ENCODE assay signal across 33 cellular contexts in the genomic region with DNA sequence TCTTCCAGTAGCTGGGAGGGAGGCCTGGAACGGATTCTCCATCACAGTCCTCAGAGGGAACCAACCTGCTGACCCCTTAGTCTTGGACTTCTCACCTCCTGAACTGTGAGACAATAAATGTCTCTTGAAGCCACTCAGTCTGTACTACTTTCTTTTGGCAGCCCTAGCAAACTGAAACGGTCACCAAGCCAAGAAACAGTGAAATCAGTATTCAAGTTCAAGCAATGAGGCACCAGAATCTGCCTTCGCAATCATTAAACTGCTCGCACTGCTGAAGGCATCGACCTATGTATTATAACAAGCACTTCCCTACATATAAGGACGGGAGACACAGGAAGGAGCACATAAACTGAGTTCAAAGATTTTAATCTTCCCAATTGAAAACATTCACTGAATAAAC.
"Had no signal": no experiment of that assay in that cellular context is flagged by ENCODE, and none has a peak within 500 bp of the region (broad histone marks: within the 10 kb centered on the region; RNA-seq: fewer than 3 reads in every experiment).

No MANE protein-coding gene starts in this region.

- H3K27me3 Mint-ChIP-seq: brain had no signal

- H3K9me3 ChIP-seq: SJCRH30 had no signal

- H3K36me3 Mint-ChIP-seq: activated naive CD4-positive, alpha-beta T cell treated with anti-CD3 and anti-CD28 coated beads, Interleukin-2, amount 50 U/mL, for 72 hours; brain had no signal

- ATAC-seq: activated naive CD4-positive, alpha-beta T cell treated with anti-CD3 and anti-CD28 coated beads, Interleukin-2, amount 50 U/mL, for 72 hours; activated T-cell treated with anti-CD3 and anti-CD28 coated beads, Interleukin-2, amount 50 U/mL, for 4 hours; Panc1 had no signal

- DNase-seq: activated CD4-positive, alpha-beta T cell treated with anti-CD3 and anti-CD28 coated beads for 1 hour; activated CD4-positive, alpha-beta T cell treated with anti-CD3 and anti-CD28 coated beads for 48 hours; activated CD4-positive, alpha-beta T cell treated with anti-CD3 and anti-CD28 coated beads, Interleukin-2, amount 50 U/mL, for 4 hours; activated CD4-positive, CD25-positive, alpha-beta regulatory T cell; activated CD8-positive, alpha-beta memory T cell treated with anti-CD3 and anti-CD28 coated beads, Interleukin-2, amount 50 U/mL, for 4 hours; activated gamma-delta T cell treated with Interleukin-2 at 50 U/mL for 16 hours; activated naive CD4-positive, alpha-beta T cell treated with anti-CD3 and anti-CD28 coated beads for 36 hours; activated T-cell treated with anti-CD3 and anti-CD28 coated beads for 4 hours; activated T-cell treated with anti-CD3 and anti-CD28 coated beads, Interleukin-2, amount 50 U/mL, for 4 hours; anterior cingulate cortex; caudate nucleus; Karpas-422; KBM-7; NCI-H1105 treated with DMSO at 0.1 percent for 48 hours; NCI-H1436; NCI-H1694; NCI-H1930; NCI-H2081 treated with DMSO at 0.1 percent for 48 hours; NCI-H226; NCI-H446 treated with DMSO at 0.1 percent for 48 hours; NCI-H524; NCI-H69; NCI-H82; SHP77; SJCRH30; T1000; WERI-Rb-1 had no signal

- H3K36me3 ChIP-seq: SJCRH30, WERI-Rb-1 had no signal

- H3K27ac Mint-ChIP-seq: activated naive CD4-positive, alpha-beta T cell treated with anti-CD3 and anti-CD28 coated beads for 36 hours; activated naive CD4-positive, alpha-beta T cell treated with anti-CD3 and anti-CD28 coated beads, Interleukin-2, amount 50 U/mL, for 72 hours; activated T-helper 1 cell treated with anti-CD3 and anti-CD28 coated beads, Interleukin-12 subunit alpha, Interleukin-12 subunit beta, Interleukin-2, Interleukin-4 antibody, amounts not matched to agents 30 ng/mL and 10 ng/mL and 1 ng/mL, durations not matched to agents 14 hours and 24 hours and 36 hours had no signal

- H3K9me3 Mint-ChIP-seq: activated naive CD4-positive, alpha-beta T cell treated with anti-CD3 and anti-CD28 coated beads for 36 hours; activated T-cell treated with anti-CD3 and anti-CD28 coated beads, Interleukin-2, amount 50 U/mL, for 4 hours; activated T-helper 1 cell treated with anti-CD3 and anti-CD28 coated beads, Interleukin-12 subunit alpha, Interleukin-12 subunit beta, Interleukin-2, Interleukin-4 antibody, amounts not matched to agents 30 ng/mL and 10 ng/mL and 1 ng/mL, durations not matched to agents 14 hours and 24 hours and 36 hours had no signal

- H3K4me3 Mint-ChIP-seq: activated naive CD4-positive, alpha-beta T cell treated with anti-CD3 and anti-CD28 coated beads for 36 hours; activated T-cell treated with anti-CD3 and anti-CD28 coated beads, Interleukin-2, amount 50 U/mL, for 4 hours; activated T-helper 1 cell treated with anti-CD3 and anti-CD28 coated beads, Interleukin-12 subunit alpha, Interleukin-12 subunit beta, Interleukin-2, Interleukin-4 antibody, amounts not matched to agents 30 ng/mL and 10 ng/mL and 1 ng/mL, durations not matched to agents 14 hours and 24 hours and 36 hours; brain had no signal

- H3K27ac ChIP-seq: SJCRH30, SK-N-MC, WERI-Rb-1 had no signal

- FAIRE-seq: bronchial epithelial cell had no signal

- H3K4me3 ChIP-seq: SJCRH30, SK-N-MC had no signal

- H3K27me3 ChIP-seq: SJCRH30 had no signal

- H3K4me1 ChIP-seq: SJCRH30 had no signal
